In genomic region chr7:32490127-32490796, GRCh38 we compare ENCODE assay signal across 8 cellular contexts. TPM values are rescaled to one million over a fixed set of nuclear protein-coding genes. Genes with fewer than 3 reads are reported as not detected.
DNase-seq lines count a peak whose midpoint lies in the region; ATAC-seq, FAIRE-seq and TF ChIP-seq lines count a peak whose summit lies in the region.

LSM5 (minus strand) TSS chr7:32490380; CDS start chr7:32490365, 15 bp downstream.

- no peak for TF ChIP-seq CTCF in BJ (IDR thresholded peaks at IDR 0.05; ENCODE audit: insufficient read depth, low read depth, low read length)
- no peak for TF ChIP-seq CTCF in HepG2 (CRISPR knock-in tag; IDR thresholded peaks at IDR 0.05)

- peak; percentile 64 for DNase-seq in BJ (ENCODE audit: low read depth)
- peak; percentile 97 for DNase-seq in NCI-H748 (lab: John Stamatoyannopoulos, UW; ENCODE audit: unreplicated experiment)
- DNase-seq in activated CD4-positive, alpha-beta T cell treated with anti-CD3 and anti-CD28 coated beads, Interleukin-2, amount 50 U/mL, for 1 hour, result peak; percentile 85
- DNase-seq in HepG2 (ENCODE audit: low spot score), result peak; percentile 89
- peak; percentile 88 for DNase-seq in stimulated activated CD4-positive, alpha-beta T cell treated with anti-CD3 and anti-CD28 coated beads, Interleukin-4, amount 100 ng/mL, for 1 hour

- FAIRE-seq in HepG2 (lab: Jason Lieb, UNC), result peak; percentile 73

- in situ Hi-C loops in HepG2 (cut with HindIII; ENCODE audit: extremely low pct_ligation_motif_present, low pct_unique_long_range_greater_than_20kb), result no loop called here

- POLR2A ChIA-PET in BJ (lab: Charles Lee) (no interaction called here), HepG2 (lab: Yijun Ruan, JAX) (interaction anchor here (0.6 to 1.8 kb wide), 3 partner anchors 16 to 178 kb away, joined by 3 to 6 read pairs (median 4); no protein-coding TSS in a partner anchor)

- H3K36me3 ChIP-seq in BJ (ENCODE audit: control insufficient read depth, insufficient read depth, low read length), result no peaks in the 10 kb centered on the region; the same call in 1 of the 2 replicates
- peaks cover 3 to 20% of the 10 kb centered on the region in 2 experiments; a peak in 4 of 5 replicates for H3K36me3 ChIP-seq in HepG2 (replicated peaks in 1 of 2; ENCODE audit: control insufficient read depth in 1 of 2, insufficient read depth in 2 of 2, low read length in 2 of 2)

- H3K79me2 ChIP-seq in HepG2 (ENCODE audit: insufficient read depth, low read length), result peaks cover 24% of the 10 kb centered on the region

- no peaks in the 10 kb centered on the region for H4K20me1 ChIP-seq in HepG2 (ENCODE audit: insufficient read depth, low read length)

- TF ChIP-seq POLR2A in HepG2 (IDR thresholded peaks at IDR 0.05; ENCODE audit: insufficient read depth in 1 of 2, low read depth in 2 of 2, low read length in 2 of 2), result peak; percentile 77 to 89

- peaks cover 45% of the 10 kb centered on the region for H3K36me3 Mint-ChIP-seq in dendritic cell treated with granulocyte-macrophage colony-stimulating factor and Interleukin-4, amounts not matched to agents 40 ng/mL and 50 ng/mL, for 4 days (ENCODE audit: low read depth)

- CTCF ChIA-PET in BJ (lab: Yijun Ruan, JAX), result interaction anchor here (0.9 to 2.0 kb wide), 3 partner anchors 10 to 618 kb away, joined by 3 to 14 read pairs (median 6); no protein-coding TSS in a partner anchor
- CTCF ChIA-PET in HepG2 (lab: Yijun Ruan, JAX; ENCODE audit: low intra/inter-chr PET ratio, low total read pairs), result no interaction called here

- TF ChIP-seq EP300 in HepG2 (IDR thresholded peaks at IDR 0.05; ENCODE audit: low read depth in 2 of 2, low read length in 2 of 2) (peak; percentile 19 to 24; a peak in 1 of 4 replicates), HepG2 (CRISPR knock-in tag; IDR thresholded peaks at IDR 0.05; ENCODE audit: borderline replicate concordance) (peak; percentile 59)

- 2% methylated on average over 23 of the region's 38 CpGs for WGBS in HepG2 (ENCODE audit: low lambda C conversion rate)

- no peak for TF ChIP-seq RAD21 in HepG2 (CRISPR knock-in tag; IDR thresholded peaks at IDR 0.05)

- TSS peak; percentile 84 for BruUV-seq in HepG2 (replicated peaks; lab: Mats Ljungman, UMichigan)

- intact Hi-C loops in dendritic cell treated with granulocyte-macrophage colony-stimulating factor and Interleukin-4, amounts not matched to agents 40 ng/mL and 50 ng/mL, for 4 days (cut with micrococcal nuclease), result loop anchor here (2.0 to 10.0 kb wide), 5 partner anchors 75 to 615 kb away; partner anchors contain the start of genes KBTBD2, NT5C3A and RP9
- intact Hi-C loops in HepG2 (cut with micrococcal nuclease; ENCODE audit: unreplicated experiment), result loop anchor here (5.0 to 10.0 kb wide), 4 partner anchors 57 to 725 kb away; partner anchors contain the start of gene NT5C3A

- H3K27me3 Mint-ChIP-seq in dendritic cell treated with granulocyte-macrophage colony-stimulating factor and Interleukin-4, amounts not matched to agents 40 ng/mL and 50 ng/mL, for 4 days, result no peaks in the 10 kb centered on the region

- H3K27me3 ChIP-seq in BJ (ENCODE audit: control insufficient read depth, insufficient read depth, low read length) (no peaks in the 10 kb centered on the region), HepG2 (ENCODE audit: control insufficient read depth in 1 of 2, insufficient read depth in 2 of 2, low read length in 2 of 2) (no peaks in the 10 kb centered on the region; a peak in 1 of 5 replicates)

- peak within 1 kb of the TSS; percentile 92 for H3K27ac ChIP-seq in HepG2 (ENCODE audit: extremely low read length, insufficient read depth, low read length)

- peaks cover 23% of the 10 kb centered on the region for H3K4me1 ChIP-seq in HepG2 (ENCODE audit: insufficient read depth, low read length)

- H3K9ac ChIP-seq in HepG2 (ENCODE audit: insufficient read depth, low read depth, low read length), result peak within 1 kb of the TSS; percentile 94

- H2AFZ ChIP-seq in HepG2 (ENCODE audit: low read length), result peak within 1 kb of the TSS; percentile 90

- H3K4me2 ChIP-seq in HepG2 (ENCODE audit: low read depth, low read length), result peak within 1 kb of the TSS; percentile 75

- ATAC-seq in GM19351 (IDR thresholded peaks at IDR 0.05; ENCODE audit: unreplicated experiment) (peak; percentile 84), HG03521 (IDR thresholded peaks at IDR 0.05; ENCODE audit: unreplicated experiment) (peak; percentile 83), HepG2 (peak; percentile 92)

- no peaks in the 10 kb centered on the region for H3K9me3 ChIP-seq in HepG2 (ENCODE audit: low read length)

- no peaks in the 10 kb centered on the region for H3K9me3 Mint-ChIP-seq in dendritic cell treated with granulocyte-macrophage colony-stimulating factor and Interleukin-4, amounts not matched to agents 40 ng/mL and 50 ng/mL, for 4 days

- peaks cover 5% of the 10 kb centered on the region for H3K4me1 Mint-ChIP-seq in dendritic cell treated with granulocyte-macrophage colony-stimulating factor and Interleukin-4, amounts not matched to agents 40 ng/mL and 50 ng/mL, for 4 days (ENCODE audit: low read depth)

- peak within 1 kb of the TSS; percentile 95 for H3K27ac Mint-ChIP-seq in dendritic cell treated with granulocyte-macrophage colony-stimulating factor and Interleukin-4, amounts not matched to agents 40 ng/mL and 50 ng/mL, for 4 days

- H3K4me3 ChIP-seq in BJ (ENCODE audit: low read depth, low read length) (peak within 1 kb of the TSS; percentile 78), HepG2 (replicated peaks in 1 of 3; ENCODE audit: insufficient read depth in 1 of 3, low read depth in 2 of 3, low read length in 3 of 3) (peak within 1 kb of the TSS; percentile 91 to 98 (median 94))

- peak within 1 kb of the TSS; percentile 88 for H3K4me3 Mint-ChIP-seq in dendritic cell treated with granulocyte-macrophage colony-stimulating factor and Interleukin-4, amounts not matched to agents 40 ng/mL and 50 ng/mL, for 4 days

TF ChIP-seq in HepG2, 621 proteins besides CTCF, POLR2A, EP300 and RAD21 (continues in another document):
- TF ChIP-seq NPAS2 (CRISPR knock-in tag; IDR thresholded peaks at IDR 0.05; ENCODE audit: borderline replicate concordance) (peak; percentile 57; the same call in 1 of the 2 replicates), ATF6 (CRISPR knock-in tag; conservative IDR thresholded peaks at IDR 0.05) (no peak; the same call in 1 of the 2 replicates), ZC3H13 (CRISPR knock-in tag; IDR thresholded peaks at IDR 0.05) (no peak; the same call in 1 of the 2 replicates), CREB1 (IDR thresholded peaks at IDR 0.05) (peak; percentile 54; the same call in 1 of the 2 replicates), CREB1 (CRISPR knock-in tag; IDR thresholded peaks at IDR 0.05) (peak; percentile 71), ZNF639 (CRISPR knock-in tag; conservative IDR thresholded peaks at IDR 0.05) (peak; percentile 81), ZFP36 (IDR thresholded peaks at IDR 0.05; ENCODE audit: borderline replicate concordance, low read depth, low read length, partially characterized antibody) (no peak)

RNA-seq across cellular contexts. Expression of gene LSM5, which starts in this region (rescaled TPM):
- 6.7 and 22.8 TPM in 2 replicates for polyA plus RNA-seq in BJ (2011; rRNA removed)
- polyA minus RNA-seq in BJ (2011; rRNA and poly(A)+ RNA removed), result 3.3 and 3.9 TPM in 2 replicates
- total RNA-seq in HepG2 (2016; rRNA removed; fragmentation: Illumina TruSeq; extraction: Trizol), result 183 and 263 TPM in 2 replicates
- total RNA-seq in HepG2 (2016; cell fraction: cytosol; rRNA removed; fragmentation: Illumina TruSeq; extraction: Trizol; ENCODE audit: low read depth), result 108 and 122 TPM in 2 replicates
- total RNA-seq in HepG2 (2016; cell fraction: insoluble cytoplasmic fraction; rRNA removed; fragmentation: Illumina TruSeq; extraction: Trizol), result 173 and 263 TPM in 2 replicates
- 189 and 198 TPM in 2 replicates for total RNA-seq in HepG2 (2016; cell fraction: membrane; rRNA removed; fragmentation: Illumina TruSeq; extraction: Trizol)
- 85.6 and 86.2 TPM in 2 replicates for total RNA-seq in HepG2 (2016; cell fraction: nucleus; rRNA removed; fragmentation: Illumina TruSeq; extraction: Trizol)
- 20.9 and 30.3 TPM in 2 replicates for polyA plus RNA-seq in HepG2 (2011; rRNA removed)
- 22.8 and 30.7 TPM in 2 replicates for polyA plus RNA-seq in HepG2 (2011; cell fraction: cytosol; rRNA removed)
- 14.0 and 17.1 TPM in 2 replicates for polyA plus RNA-seq in HepG2 (2011; cell fraction: nucleus; rRNA removed)
- polyA plus RNA-seq in HepG2 (2012), result 59.3 and 101 TPM in 2 replicates
- polyA plus RNA-seq in HepG2 (2016; cell fraction: cytosol; fragmentation: Illumina TruSeq; extraction: Trizol; ENCODE audit: low read depth), result 149 and 210 TPM in 2 replicates
- polyA plus RNA-seq in HepG2 (2016; cell fraction: insoluble cytoplasmic fraction; fragmentation: Illumina TruSeq; extraction: Trizol; ENCODE audit: low read depth), result 310 and 333 TPM in 2 replicates
- 229 and 256 TPM in 2 replicates for polyA plus RNA-seq in HepG2 (2016; cell fraction: membrane; fragmentation: Illumina TruSeq; extraction: Trizol; ENCODE audit: low read depth)
- 161 and 170 TPM in 2 replicates for polyA plus RNA-seq in HepG2 (2016; cell fraction: nucleus; fragmentation: Illumina TruSeq; extraction: Trizol; ENCODE audit: insufficient read depth, low read depth)
- polyA minus RNA-seq in HepG2 (2011; rRNA and poly(A)+ RNA removed; ENCODE audit: low replicate concordance), result 7.2 and 7.6 TPM in 2 replicates
- polyA minus RNA-seq in HepG2 (2011; cell fraction: cytosol; rRNA and poly(A)+ RNA removed), result 3.7 and 7.6 TPM in 2 replicates
- 31.2 and 35.9 TPM in 2 replicates for polyA minus RNA-seq in HepG2 (2011; cell fraction: nucleus; rRNA and poly(A)+ RNA removed)

Comparison
In these comparisons a context has a peak if more than half of its experiments do, and no peak if none do; other contexts are left out.
1. Peak in every context shown above with its lines: DNase-seq, ATAC-seq, H3K4me3 ChIP-seq and H3K27ac ChIP-seq.